In genomic region chr1:36096500-36097412, GRCh38 we compare ENCODE assay signal across 9 cellular contexts.
DNase-seq lines count a peak whose midpoint lies in the region; ATAC-seq and TF ChIP-seq lines count a peak whose summit lies in the region.
"Had no signal": no experiment of that assay in that cellular context is flagged by ENCODE, and none has a peak within 500 bp of the region (broad histone marks: within the 10 kb centered on the region; RNA-seq: fewer than 3 reads in every experiment).

No MANE protein-coding gene starts in this region.

- DNase-seq in AG09319 (ENCODE audit: extremely low read depth, low read depth) = no peak
- peak; percentile 75 for DNase-seq in iPS-NIHi11 (ENCODE audit: low spot score)
- no peak for DNase-seq in dedifferentiated amniotic fluid mesenchymal stem cell (ENCODE audit: extremely low spot score)
- DNase-seq in T-helper 2 cell treated with Interferon-gamma antibody and Interleukin-4, amounts not matched to agents 5 μg/mL and 100 μg/mL, for 36 hours (ENCODE audit: low spot score) = no peak
- DNase-seq: activated CD4-positive, alpha-beta T cell treated with anti-CD3 and anti-CD28 coated beads, Interleukin-2, amount 50 U/mL, for 1 hour had no signal

- ATAC-seq in GM18505 (IDR thresholded peaks at IDR 0.05; ENCODE audit: unreplicated experiment) (no peak), SK-N-SH treated with all-trans-retinoic acid at 6 μM for 48 hours (peak; percentile 31), GM21576 (IDR thresholded peaks at IDR 0.05; ENCODE audit: unreplicated experiment) (no peak), GM21723 (IDR thresholded peaks at IDR 0.05; ENCODE audit: unreplicated experiment) (no peak)

- no peak overlapping the region for H3K4me3 Mint-ChIP-seq in T-helper 2 cell treated with Interferon-gamma antibody and Interleukin-4, amounts not matched to agents 5 μg/mL and 100 μg/mL, for 36 hours

- H3K36me3 Mint-ChIP-seq in T-helper 2 cell treated with Interferon-gamma antibody and Interleukin-4, amounts not matched to agents 5 μg/mL and 100 μg/mL, for 36 hours (ENCODE audit: low read depth) = peaks cover 19% of the 10 kb centered on the region

- peak; percentile 13 for TF ChIP-seq POLR2A in GM18505 (IDR thresholded peaks at IDR 0.05; ENCODE audit: borderline replicate concordance, extremely low read depth, insufficient read depth, insufficient read length)

- no peaks in the 10 kb centered on the region for H3K4me1 Mint-ChIP-seq in T-helper 2 cell treated with Interferon-gamma antibody and Interleukin-4, amounts not matched to agents 5 μg/mL and 100 μg/mL, for 36 hours (ENCODE audit: low read depth)

- no peaks in the 10 kb centered on the region for H3K27me3 Mint-ChIP-seq in T-helper 2 cell treated with Interferon-gamma antibody and Interleukin-4, amounts not matched to agents 5 μg/mL and 100 μg/mL, for 36 hours (ENCODE audit: low read depth)

- H3K9me3 Mint-ChIP-seq in T-helper 2 cell treated with Interferon-gamma antibody and Interleukin-4, amounts not matched to agents 5 μg/mL and 100 μg/mL, for 36 hours = no peaks in the 10 kb centered on the region

- peak; percentile 14 for TF ChIP-seq CTCF in AG09319 (IDR thresholded peaks at IDR 0.05; ENCODE audit: low read depth, low read length)

- no peak overlapping the region for H3K27ac Mint-ChIP-seq in T-helper 2 cell treated with Interferon-gamma antibody and Interleukin-4, amounts not matched to agents 5 μg/mL and 100 μg/mL, for 36 hours

TF ChIP-seq in SK-N-SH treated with all-trans-retinoic acid at 6 μM for 48 hours, 23 proteins besides CTCF, POLR2A, EP300 and RAD21:
- no peak for TF ChIP-seq ESRRG (CRISPR knock-in tag; IDR thresholded peaks at IDR 0.05)
- TF ChIP-seq ZNF8 (CRISPR knock-in tag; IDR thresholded peaks at IDR 0.05) = no peak
- TF ChIP-seq SNAI2 (CRISPR knock-in tag; IDR thresholded peaks at IDR 0.05) = no peak
- TF ChIP-seq ZFP30 (CRISPR knock-in tag; IDR thresholded peaks at IDR 0.05) = no peak
